32 cellular contexts compared by ENCODE assay signal in genomic region chr16:65829076-65829475, GRCh38.
"Had no signal": no experiment of that assay in that cellular context is flagged by ENCODE, and none has a peak within 500 bp of the region (broad histone marks: within the 10 kb centered on the region; RNA-seq: fewer than 3 reads in every experiment).

No MANE protein-coding gene starts in this region.

- H3K9me3 Mint-ChIP-seq: activated CD4-positive, alpha-beta T cell treated with anti-CD3 and anti-CD28 coated beads, Interleukin-2, amount 10 ng/mL, durations not matched to agents 7 days and 5 days; activated T-cell treated with anti-CD3 and anti-CD28 coated beads, Interleukin-2, amount 50 U/mL, for 24 hours; activated T-helper 2 cell treated with anti-CD3 and anti-CD28 coated beads, Interferon-gamma antibody, Interleukin-2, Interleukin-4, amounts not matched to agents 10 μg/mL and 5 μg/mL and 100 μg/mL, durations not matched to agents 14 hours and 24 hours and 36 hours; brain; T-helper 2 cell treated with Interferon-gamma antibody and Interleukin-4, amounts not matched to agents 5 μg/mL and 100 μg/mL, for 36 hours; WTC11 had no signal

- H3K27me3 Mint-ChIP-seq: activated CD4-positive, alpha-beta memory T cell treated with anti-CD3 and anti-CD28 coated beads, Interleukin-2, amount 10 ng/mL, durations not matched to agents 7 days and 5 days; activated CD4-positive, alpha-beta T cell treated with anti-CD3 and anti-CD28 coated beads, Interleukin-2, amount 10 ng/mL, durations not matched to agents 7 days and 5 days; activated CD8-positive, alpha-beta memory T cell treated with anti-CD3 and anti-CD28 coated beads, Interleukin-2, amount 10 ng/mL, durations not matched to agents 7 days and 5 days; activated naive CD4-positive, alpha-beta T cell treated with anti-CD3 and anti-CD28 coated beads, Interleukin-2, amount 10 ng/mL, durations not matched to agents 7 days and 5 days; activated naive CD8-positive, alpha-beta T cell treated with anti-CD3 and anti-CD28 coated beads, Interleukin-2, amount 10 ng/mL, durations not matched to agents 7 days and 5 days; activated naive CD8-positive, alpha-beta T cell treated with anti-CD3 and anti-CD28 coated beads, Interleukin-2, amount 50 U/mL, for 24 hours had no signal

- DNase-seq: activated CD4-positive, alpha-beta memory T cell treated with anti-CD3 and anti-CD28 coated beads, Interleukin-2, amount 10 ng/mL, durations not matched to agents 7 days and 5 days; activated CD4-positive, alpha-beta T cell treated with anti-CD3 and anti-CD28 coated beads for 1 hour; activated CD4-positive, alpha-beta T cell treated with anti-CD3 and anti-CD28 coated beads for 36 hours; activated CD4-positive, alpha-beta T cell treated with anti-CD3 and anti-CD28 coated beads for 48 hours; activated CD4-positive, alpha-beta T cell treated with anti-CD3 and anti-CD28 coated beads, Interleukin-2, amount 10 ng/mL, durations not matched to agents 7 days and 5 days; activated CD4-positive, alpha-beta T cell treated with anti-CD3 and anti-CD28 coated beads, Interleukin-2, amount 50 U/mL, for 48 hours; activated CD4-positive, CD25-positive, alpha-beta regulatory T cell; activated CD8-positive, alpha-beta memory T cell treated with anti-CD3 and anti-CD28 coated beads for 24 hours; activated CD8-positive, alpha-beta memory T cell treated with anti-CD3 and anti-CD28 coated beads, Interleukin-2, amount 10 ng/mL, durations not matched to agents 7 days and 5 days; activated CD8-positive, alpha-beta memory T cell treated with anti-CD3 and anti-CD28 coated beads, Interleukin-2, amount 50 U/mL, for 48 hours; activated CD8-positive, alpha-beta T cell treated with anti-CD3 and anti-CD28 coated beads, Interleukin-2, amount 10 ng/mL, durations not matched to agents 7 days and 5 days; activated effector memory CD4-positive, alpha-beta T cell treated with Interleukin-2 at 50 U/mL for 16 hours; activated gamma-delta T cell; activated naive CD4-positive, alpha-beta T cell treated with anti-CD3 and anti-CD28 coated beads, Interleukin-2, amount 10 ng/mL, durations not matched to agents 7 days and 5 days; activated naive CD4-positive, alpha-beta T cell treated with Interleukin-2 at 50 U/mL for 16 hours; activated naive CD8-positive, alpha-beta T cell treated with anti-CD3 and anti-CD28 coated beads, Interleukin-2, amount 10 ng/mL, durations not matched to agents 7 days and 5 days; activated naive CD8-positive, alpha-beta T cell treated with anti-CD3 and anti-CD28 coated beads, Interleukin-2, amount 50 U/mL, for 24 hours; activated T-cell treated with anti-CD3 and anti-CD28 coated beads, Interleukin-2, amount 50 U/mL, for 24 hours; activated T-cell treated with anti-CD3 and anti-CD28 coated beads, Interleukin-2, amount 50 U/mL, for 48 hours; amygdala; anterior cingulate cortex; T-helper 1 cell; T-helper 2 cell; T-helper 9 cell had no signal

- H3K4me1 Mint-ChIP-seq: activated CD4-positive, alpha-beta memory T cell treated with anti-CD3 and anti-CD28 coated beads, Interleukin-2, amount 10 ng/mL, durations not matched to agents 7 days and 5 days; activated CD4-positive, alpha-beta T cell treated with anti-CD3 and anti-CD28 coated beads for 36 hours; activated CD4-positive, alpha-beta T cell treated with anti-CD3 and anti-CD28 coated beads, Interleukin-2, amount 10 ng/mL, durations not matched to agents 7 days and 5 days; activated CD8-positive, alpha-beta memory T cell treated with anti-CD3 and anti-CD28 coated beads, Interleukin-2, amount 10 ng/mL, durations not matched to agents 7 days and 5 days; activated naive CD4-positive, alpha-beta T cell treated with anti-CD3 and anti-CD28 coated beads, Interleukin-2, amount 10 ng/mL, durations not matched to agents 7 days and 5 days; activated naive CD4-positive, alpha-beta T cell treated with anti-CD3 and anti-CD28 coated beads, Interleukin-2, amount 50 U/mL, for 24 hours; activated naive CD8-positive, alpha-beta T cell treated with anti-CD3 and anti-CD28 coated beads, Interleukin-2, amount 10 ng/mL, durations not matched to agents 7 days and 5 days; activated naive CD8-positive, alpha-beta T cell treated with anti-CD3 and anti-CD28 coated beads, Interleukin-2, amount 50 U/mL, for 24 hours; central memory CD8-positive, alpha-beta T cell had no signal

- H3K4me3 Mint-ChIP-seq: activated CD4-positive, alpha-beta memory T cell treated with anti-CD3 and anti-CD28 coated beads, Interleukin-2, amount 10 ng/mL, durations not matched to agents 7 days and 5 days; activated CD4-positive, alpha-beta T cell treated with anti-CD3 and anti-CD28 coated beads for 36 hours; activated CD4-positive, alpha-beta T cell treated with anti-CD3 and anti-CD28 coated beads, Interleukin-2, amount 10 ng/mL, durations not matched to agents 7 days and 5 days; activated CD8-positive, alpha-beta memory T cell treated with anti-CD3 and anti-CD28 coated beads, Interleukin-2, amount 10 ng/mL, durations not matched to agents 7 days and 5 days; activated CD8-positive, alpha-beta T cell treated with anti-CD3 and anti-CD28 coated beads, Interleukin-2, amount 10 ng/mL, durations not matched to agents 7 days and 5 days; activated naive CD4-positive, alpha-beta T cell treated with anti-CD3 and anti-CD28 coated beads, Interleukin-2, amount 10 ng/mL, durations not matched to agents 7 days and 5 days; activated naive CD4-positive, alpha-beta T cell treated with anti-CD3 and anti-CD28 coated beads, Interleukin-2, amount 50 U/mL, for 24 hours; activated naive CD8-positive, alpha-beta T cell; activated naive CD8-positive, alpha-beta T cell treated with anti-CD3 and anti-CD28 coated beads, Interleukin-2, amount 10 ng/mL, durations not matched to agents 7 days and 5 days; activated naive CD8-positive, alpha-beta T cell treated with anti-CD3 and anti-CD28 coated beads, Interleukin-2, amount 50 U/mL, for 24 hours; activated T-cell treated with anti-CD3 and anti-CD28 coated beads, Interleukin-2, amount 50 U/mL, for 24 hours; brain; central memory CD8-positive, alpha-beta T cell; T-helper 1 cell treated with Interleukin-12 subunit alpha and Interleukin-12 subunit beta and Interleukin-4 antibody, amounts not matched to agents 30 μg/mL and 1 μg/mL, for 36 hours; T-helper 2 cell treated with Interferon-gamma antibody and Interleukin-4, amounts not matched to agents 5 μg/mL and 100 μg/mL, for 36 hours; WTC11 had no signal

- H3K27ac Mint-ChIP-seq: activated CD4-positive, alpha-beta memory T cell treated with anti-CD3 and anti-CD28 coated beads, Interleukin-2, amount 10 ng/mL, durations not matched to agents 7 days and 5 days; activated CD4-positive, alpha-beta T cell treated with anti-CD3 and anti-CD28 coated beads for 36 hours; activated CD4-positive, alpha-beta T cell treated with anti-CD3 and anti-CD28 coated beads, Interleukin-2, amount 10 ng/mL, durations not matched to agents 7 days and 5 days; activated CD8-positive, alpha-beta memory T cell treated with anti-CD3 and anti-CD28 coated beads, Interleukin-2, amount 10 ng/mL, durations not matched to agents 7 days and 5 days; activated CD8-positive, alpha-beta T cell treated with anti-CD3 and anti-CD28 coated beads, Interleukin-2, amount 10 ng/mL, durations not matched to agents 7 days and 5 days; activated naive CD4-positive, alpha-beta T cell treated with anti-CD3 and anti-CD28 coated beads, Interleukin-2, amount 10 ng/mL, durations not matched to agents 7 days and 5 days; activated naive CD4-positive, alpha-beta T cell treated with anti-CD3 and anti-CD28 coated beads, Interleukin-2, amount 50 U/mL, for 24 hours; activated naive CD8-positive, alpha-beta T cell; activated naive CD8-positive, alpha-beta T cell treated with anti-CD3 and anti-CD28 coated beads, Interleukin-2, amount 10 ng/mL, durations not matched to agents 7 days and 5 days; activated naive CD8-positive, alpha-beta T cell treated with anti-CD3 and anti-CD28 coated beads, Interleukin-2, amount 50 U/mL, for 24 hours; activated T-cell treated with anti-CD3 and anti-CD28 coated beads, Interleukin-2, amount 50 U/mL, for 24 hours; activated T-helper 2 cell treated with anti-CD3 and anti-CD28 coated beads, Interferon-gamma antibody, Interleukin-2, Interleukin-4, amounts not matched to agents 10 μg/mL and 5 μg/mL and 100 μg/mL, durations not matched to agents 14 hours and 24 hours and 36 hours; brain; T-helper 1 cell treated with Interleukin-12 subunit alpha and Interleukin-12 subunit beta and Interleukin-4 antibody, amounts not matched to agents 30 μg/mL and 1 μg/mL, for 36 hours; T-helper 2 cell treated with Interferon-gamma antibody and Interleukin-4, amounts not matched to agents 5 μg/mL and 100 μg/mL, for 36 hours; WTC11 had no signal

- H3K36me3 Mint-ChIP-seq: activated CD8-positive, alpha-beta memory T cell treated with anti-CD3 and anti-CD28 coated beads, Interleukin-2, amount 10 ng/mL, durations not matched to agents 7 days and 5 days; activated naive CD4-positive, alpha-beta T cell treated with anti-CD3 and anti-CD28 coated beads, Interleukin-2, amount 10 ng/mL, durations not matched to agents 7 days and 5 days; activated naive CD4-positive, alpha-beta T cell treated with anti-CD3 and anti-CD28 coated beads, Interleukin-2, amount 50 U/mL, for 24 hours; activated naive CD8-positive, alpha-beta T cell; activated naive CD8-positive, alpha-beta T cell treated with anti-CD3 and anti-CD28 coated beads, Interleukin-2, amount 10 ng/mL, durations not matched to agents 7 days and 5 days; brain; WTC11 had no signal
